In the genomic region with DNA sequence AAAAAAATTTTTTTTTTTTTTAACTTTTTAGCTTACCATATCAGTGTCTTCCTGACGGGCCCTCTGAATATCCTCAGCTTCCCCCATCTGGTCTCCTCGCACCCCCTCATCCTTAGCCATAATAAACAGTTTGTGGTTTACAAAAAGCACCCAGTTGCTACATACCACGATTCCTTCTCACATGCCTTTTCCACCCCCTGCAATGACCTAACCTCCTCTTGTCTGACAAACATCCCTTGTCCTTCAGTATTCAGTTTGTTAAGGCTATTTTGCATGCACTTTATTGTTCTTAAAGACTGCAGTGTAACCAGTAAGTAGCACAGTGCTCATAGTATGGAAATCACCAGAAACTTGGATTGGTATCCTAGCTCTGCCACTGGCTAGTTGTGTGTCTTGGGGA, we compare ENCODE assay signal across 23 cellular contexts.
DNase-seq lines count a peak whose midpoint lies in the region; ATAC-seq, FAIRE-seq and TF ChIP-seq lines count a peak whose summit lies in the region.
"Had no signal": no experiment of that assay in that cellular context is flagged by ENCODE, and none has a peak within 500 bp of the region (broad histone marks: within the 10 kb centered on the region; RNA-seq: fewer than 3 reads in every experiment).

No MANE protein-coding gene starts in this region.

- H4K20me1 ChIP-seq in Karpas-422 (ENCODE audit: insufficient read depth, low read depth, low read length) (no peaks in the 10 kb centered on the region), HepG2 (ENCODE audit: insufficient read depth, low read length) (no peaks in the 10 kb centered on the region; the same call in 1 of the 2 replicates)

- TF ChIP-seq EP300 in HepG2 (IDR thresholded peaks at IDR 0.05; ENCODE audit: low read depth in 2 of 2, low read length in 2 of 2) (no peak), HepG2 (CRISPR knock-in tag; IDR thresholded peaks at IDR 0.05; ENCODE audit: borderline replicate concordance) (no peak)

- DNase-seq in Calu3, result no peak
- DNase-seq in Karpas-422, result peak; percentile 24
- peak; percentile 76 for DNase-seq in brain microvascular endothelial cell
- DNase-seq in mesendoderm, result peak; percentile 67
- no peak for DNase-seq in esophagus squamous epithelium (lab: John Stamatoyannopoulos, UW)
- DNase-seq in HepG2 (ENCODE audit: low spot score), result no peak
- no peak for DNase-seq in SKM-1 treated with dmso at 0.1 percent for 144 hours (lab: John Stamatoyannopoulos, UW; ENCODE audit: unreplicated experiment)
- DNase-seq: activated CD4-positive, alpha-beta T cell treated with anti-CD3 and anti-CD28 coated beads, Interleukin-2, amount 10 ng/mL, durations not matched to agents 24 days and 14 days; activated CD8-positive, alpha-beta memory T cell treated with anti-CD3 and anti-CD28 coated beads, Interleukin-2, amount 50 U/mL, for 4 hours; activated effector memory CD4-positive, alpha-beta T cell treated with Interleukin-2 at 50 U/mL for 16 hours; CD4-positive, alpha-beta T cell; NCI-H1436; NCI-H524 treated with DMSO at 0.1 percent for 48 hours; stimulated activated CD4-positive, alpha-beta T cell treated with anti-CD3 and anti-CD28 coated beads, Interleukin-4, amount 100 ng/mL, for 1 hour; stimulated activated naive CD8-positive, alpha-beta T cell treated with anti-CD3 and anti-CD28 coated beads, Interleukin-15, Interleukin-2, amounts not matched to agents 100 U/mL and 50 U/mL, for 24 hours; tibial artery had no signal

- H2AFZ ChIP-seq in Karpas-422 (ENCODE audit: low read length) (no peak overlapping the region), HepG2 (ENCODE audit: low read length) (no peak overlapping the region)

- peaks cover 14% of the 10 kb centered on the region for H3K4me1 ChIP-seq in Karpas-422 (ENCODE audit: low read length)
- H3K4me1 ChIP-seq in mesendoderm (ENCODE audit: control insufficient read depth, low read depth, low read length), result peaks cover 22% of the 10 kb centered on the region
- H3K4me1 ChIP-seq in esophagus squamous epithelium, result no peaks in the 10 kb centered on the region
- H3K4me1 ChIP-seq in HepG2 (ENCODE audit: insufficient read depth, low read length), result peaks cover 50% of the 10 kb centered on the region
- H3K4me1 ChIP-seq: prostate gland had no signal

- H3K4me3 ChIP-seq in Karpas-422 (ENCODE audit: low read length) (no peak overlapping the region), brain microvascular endothelial cell (ENCODE audit: low read depth, low read length) (no peak overlapping the region), mesendoderm (ENCODE audit: low read length) (no peak overlapping the region), esophagus squamous epithelium (no peak overlapping the region), HepG2 (replicated peaks in 1 of 3; ENCODE audit: insufficient read depth in 1 of 3, low read depth in 2 of 3, low read length in 3 of 3) (no peak overlapping the region)
- H3K4me3 ChIP-seq: cardiac muscle cell, prostate gland, smooth muscle cell, tibial artery had no signal

- ATAC-seq in GM19397 (IDR thresholded peaks at IDR 0.05; ENCODE audit: unreplicated experiment), result no peak
- no peak for ATAC-seq in HepG2
- ATAC-seq: Right ventricle myocardium inferior; stimulated activated naive CD8-positive, alpha-beta T cell treated with anti-CD3 and anti-CD28 coated beads, Interleukin-15, Interleukin-2, amounts not matched to agents 100 U/mL and 50 U/mL, for 24 hours had no signal

- H3K79me2 ChIP-seq in Karpas-422 (ENCODE audit: low read length) (no peaks in the 10 kb centered on the region), mesendoderm (ENCODE audit: control insufficient read depth, insufficient read depth, low read length) (peaks cover 3% of the 10 kb centered on the region), HepG2 (ENCODE audit: insufficient read depth, low read length) (peaks cover 42% of the 10 kb centered on the region)

- no peak overlapping the region for H3K4me3 Mint-ChIP-seq in Calu3 (ENCODE audit: low read depth, unreplicated experiment)
- H3K4me3 Mint-ChIP-seq: activated CD4-positive, alpha-beta T cell treated with anti-CD3 and anti-CD28 coated beads, Interleukin-2, amount 10 ng/mL, durations not matched to agents 24 days and 14 days; CD4-positive, alpha-beta T cell; nephron had no signal

- H4K8ac ChIP-seq in mesendoderm (ENCODE audit: low read depth, low read length), result no peak overlapping the region

- H3K9me3 ChIP-seq in Karpas-422 (ENCODE audit: low read length), result no peaks in the 10 kb centered on the region
- no peaks in the 10 kb centered on the region for H3K9me3 ChIP-seq in esophagus squamous epithelium
- no peaks in the 10 kb centered on the region for H3K9me3 ChIP-seq in HepG2 (ENCODE audit: low read length)
- H3K9me3 ChIP-seq: prostate gland, tibial artery had no signal

- H3K27ac ChIP-seq in Karpas-422 (ENCODE audit: low read length) (no peak overlapping the region), brain microvascular endothelial cell (peak overlapping the region; percentile 73), mesendoderm (ENCODE audit: low read depth, low read length) (peak overlapping the region; percentile 77), esophagus squamous epithelium (no peak overlapping the region), HepG2 (ENCODE audit: extremely low read length, insufficient read depth, low read length) (no peak overlapping the region)
- H3K27ac ChIP-seq: cardiac muscle cell, prostate gland, tibial artery had no signal

- H3K27ac Mint-ChIP-seq in Calu3 (ENCODE audit: unreplicated experiment), result peak overlapping the region; percentile 62
- H3K27ac Mint-ChIP-seq: activated CD4-positive, alpha-beta T cell treated with anti-CD3 and anti-CD28 coated beads, Interleukin-2, amount 10 ng/mL, durations not matched to agents 24 days and 14 days; CD4-positive, alpha-beta T cell had no signal

- H3K4ac ChIP-seq in mesendoderm (ENCODE audit: low read depth, low read length), result no peak overlapping the region

- CTCF ChIA-PET in Calu3 (lab: Charles Lee), result interaction anchor here (1.2 to 1.3 kb wide), 2 partner anchors 15 to 34 kb away, joined by 4 read pairs; no protein-coding TSS in a partner anchor
- CTCF ChIA-PET in HepG2 (lab: Yijun Ruan, JAX; ENCODE audit: low intra/inter-chr PET ratio, low total read pairs), result no interaction called here

- TF ChIP-seq POLR2A in esophagus squamous epithelium (IDR thresholded peaks at IDR 0.05) (no peak), HepG2 (IDR thresholded peaks at IDR 0.05; ENCODE audit: insufficient read depth in 1 of 2, low read depth in 2 of 2, low read length in 2 of 2) (no peak)

- H3K27me3 Mint-ChIP-seq in Calu3 (ENCODE audit: unreplicated experiment), result no peaks in the 10 kb centered on the region

- POLR2A ChIA-PET in HepG2 (lab: Yijun Ruan, JAX), result no interaction called here

- intact Hi-C loops in Calu3 (cut with micrococcal nuclease; ENCODE audit: unreplicated experiment), result loop anchor here (5.0 to 10.0 kb wide), 2 partner anchors 86 to 138 kb away; no protein-coding TSS in a partner anchor
- intact Hi-C loops in esophagus squamous epithelium (cut with DNase I), result no loop called here
- intact Hi-C loops in HepG2 (cut with micrococcal nuclease; ENCODE audit: unreplicated experiment), result no loop called here

- H2BK15ac ChIP-seq in mesendoderm (replicated peaks; ENCODE audit: low read depth), result no peak overlapping the region

- in situ Hi-C loops in brain microvascular endothelial cell (cut with HindIII; ENCODE audit: low pct_ligation_motif_present, low sequenced_read_pairs), result no loop called here
- in situ Hi-C loops in HepG2 (cut with HindIII; ENCODE audit: extremely low pct_ligation_motif_present, low pct_unique_long_range_greater_than_20kb), result no loop called here

- peaks cover 51% of the 10 kb centered on the region for H3K4me1 Mint-ChIP-seq in Calu3 (ENCODE audit: low read depth, unreplicated experiment)
- H3K4me1 Mint-ChIP-seq: activated CD4-positive, alpha-beta T cell treated with anti-CD3 and anti-CD28 coated beads, Interleukin-2, amount 10 ng/mL, durations not matched to agents 24 days and 14 days; nephron had no signal

- H3K79me1 ChIP-seq in mesendoderm (ENCODE audit: low read length), result peaks cover 1% of the 10 kb centered on the region

- H3K9me2 ChIP-seq in Karpas-422 (replicated peaks; ENCODE audit: insufficient read depth, low read length), result no peaks in the 10 kb centered on the region

- H3K36me3 Mint-ChIP-seq in Calu3 (ENCODE audit: insufficient read depth, unreplicated experiment), result no peaks in the 10 kb centered on the region

- BruUV-seq in Calu3 (replicated peaks; lab: Mats Ljungman, UMichigan), result no TSS peak
- BruUV-seq in HepG2 (replicated peaks; lab: Mats Ljungman, UMichigan), result no TSS peak

- no peak overlapping the region for H2BK120ac ChIP-seq in mesendoderm (ENCODE audit: low read depth, low read length)

- no peak overlapping the region for H3K9ac ChIP-seq in Karpas-422 (ENCODE audit: low read length)
- no peak overlapping the region for H3K9ac ChIP-seq in mesendoderm (ENCODE audit: low read length)
- H3K9ac ChIP-seq in HepG2 (ENCODE audit: insufficient read depth, low read depth, low read length), result no peak overlapping the region

- H2BK5ac ChIP-seq in mesendoderm (ENCODE audit: low read length), result no peak overlapping the region

- H2AK5ac ChIP-seq in mesendoderm (ENCODE audit: low read length), result peak overlapping the region; percentile 25

- no peak for TF ChIP-seq CTCF in Calu3 (IDR thresholded peaks at IDR 0.05; ENCODE audit: unreplicated experiment)
- no peak for TF ChIP-seq CTCF in brain microvascular endothelial cell (IDR thresholded peaks at IDR 0.05; ENCODE audit: low read depth, low read length, missing control alignments)
- no peak for TF ChIP-seq CTCF in esophagus squamous epithelium (IDR thresholded peaks at IDR 0.05)
- TF ChIP-seq CTCF in HepG2 (CRISPR knock-in tag; IDR thresholded peaks at IDR 0.05), result no peak

- H3K23ac ChIP-seq in mesendoderm (ENCODE audit: low read length), result no peak overlapping the region

- no peak for FAIRE-seq in HepG2 (lab: Jason Lieb, UNC)
- FAIRE-seq: frontal cortex had no signal

- H3K27me3 ChIP-seq in Karpas-422 (ENCODE audit: low read length) (no peaks in the 10 kb centered on the region), brain microvascular endothelial cell (replicated peaks) (no peaks in the 10 kb centered on the region), mesendoderm (ENCODE audit: insufficient read depth, low read length, poor library complexity) (no peaks in the 10 kb centered on the region), esophagus squamous epithelium (no peaks in the 10 kb centered on the region), HepG2 (ENCODE audit: control insufficient read depth in 1 of 2, insufficient read depth in 2 of 2, low read length in 2 of 2) (no peaks in the 10 kb centered on the region)
- H3K27me3 ChIP-seq: tibial artery had no signal

- no peaks in the 10 kb centered on the region for H3K36me3 ChIP-seq in Karpas-422 (ENCODE audit: insufficient read depth, low read length)
- H3K36me3 ChIP-seq in brain microvascular endothelial cell (replicated peaks), result no peaks in the 10 kb centered on the region
- no peaks in the 10 kb centered on the region for H3K36me3 ChIP-seq in mesendoderm (ENCODE audit: control insufficient read depth, insufficient read depth, low read length)
- H3K36me3 ChIP-seq in esophagus squamous epithelium, result no peaks in the 10 kb centered on the region
- no peaks in the 10 kb centered on the region; a peak in 1 of 5 replicates for H3K36me3 ChIP-seq in HepG2 (replicated peaks in 1 of 2; ENCODE audit: control insufficient read depth in 1 of 2, insufficient read depth in 2 of 2, low read length in 2 of 2)
- H3K36me3 ChIP-seq: cardiac muscle cell, prostate gland, tibial artery had no signal

- no peak overlapping the region for H4K5ac ChIP-seq in mesendoderm (ENCODE audit: low read length)

- no peak overlapping the region for H3K56ac ChIP-seq in mesendoderm (ENCODE audit: low read length)

- H3K4me2 ChIP-seq in Karpas-422 (ENCODE audit: low read depth, low read length, poor library complexity, severe bottlenecking) (no peak overlapping the region), mesendoderm (ENCODE audit: low read length) (no peak overlapping the region), HepG2 (ENCODE audit: low read depth, low read length) (no peak overlapping the region)
- H3K4me2 ChIP-seq: smooth muscle cell had no signal

- no peak for TF ChIP-seq RAD21 in HepG2 (CRISPR knock-in tag; IDR thresholded peaks at IDR 0.05)

- no peaks in the 10 kb centered on the region for H3K9me3 Mint-ChIP-seq in Calu3 (ENCODE audit: low read depth, unreplicated experiment)
- H3K9me3 Mint-ChIP-seq: activated CD4-positive, alpha-beta T cell treated with anti-CD3 and anti-CD28 coated beads, Interleukin-2, amount 10 ng/mL, durations not matched to agents 24 days and 14 days; CD4-positive, alpha-beta T cell; nephron had no signal

- no CpG with 5 or more reads among the region's 3 CpGs for WGBS in mesendoderm (ENCODE audit: extremely low coverage, insufficient coverage, low lambda C conversion rate)
- 54 to 67% methylated on average over 3 of the region's 3 CpGs for WGBS in esophagus squamous epithelium, 2 donors
- 95% methylated on average over 3 of the region's 3 CpGs for WGBS in HepG2 (ENCODE audit: low lambda C conversion rate)

- H3K18ac ChIP-seq in mesendoderm (ENCODE audit: low read length), result no peak overlapping the region

Comparison
In these comparisons a context has a peak if more than half of its experiments do, and no peak if none do; other contexts are left out.
1. DNase-seq: peak in Karpas-422 (single experiment), brain microvascular endothelial cell (single experiment) and mesendoderm (single experiment); none in Calu3 (single experiment), esophagus squamous epithelium (single experiment), HepG2 (single experiment) and SKM-1 treated with dmso at 0.1 percent for 144 hours (single experiment).
2. H3K27ac ChIP-seq: peak in brain microvascular endothelial cell (single experiment) and mesendoderm (single experiment); none in Karpas-422 (single experiment), esophagus squamous epithelium (0 of 4) and HepG2 (single experiment).